In genomic region chr3:94593531-94594150, GRCh38 we compare ENCODE assay signal across 24 cellular contexts.
"Had no signal": no experiment of that assay in that cellular context is flagged by ENCODE, and none has a peak within 500 bp of the region (broad histone marks: within the 10 kb centered on the region; RNA-seq: fewer than 3 reads in every experiment).

No MANE protein-coding gene starts in this region.

- H3K9me3 ChIP-seq: gastroesophageal sphincter, heart left ventricle, left lung, ovary, psoas muscle, sigmoid colon, stomach, thyroid gland had no signal

- H3K79me2 ChIP-seq: hepatocyte had no signal

- ATAC-seq: gastroesophageal sphincter; heart left ventricle; left cardiac atrium; left lung; naive thymus-derived CD8-positive, alpha-beta T cell; psoas muscle; right cardiac atrium; stimulated activated effector memory CD8-positive, alpha-beta T cell treated with anti-CD3 and anti-CD28 coated beads, Interleukin-12 subunit alpha, Interleukin-12 subunit beta, amount 100 ng/mL, for 72 hours had no signal

- H2AFZ ChIP-seq: hepatocyte had no signal

- H3K4me3 ChIP-seq: dorsolateral prefrontal cortex, gastroesophageal sphincter, heart left ventricle, hepatocyte, left lung, ovary, psoas muscle, sigmoid colon, stomach, thyroid gland had no signal

- H3K27me3 ChIP-seq: gastroesophageal sphincter, heart left ventricle, hepatocyte, left lung, ovary, sigmoid colon, stomach, thyroid gland had no signal

- H3K27ac ChIP-seq: gastroesophageal sphincter, heart left ventricle, hepatocyte, left lung, ovary, psoas muscle, sigmoid colon, stomach, thyroid gland had no signal

- H3K4me2 ChIP-seq: hepatocyte had no signal

- DNase-seq: dorsolateral prefrontal cortex; effector CD4-positive, alpha-beta T cell; foreskin fibroblast; heart left ventricle; left cardiac atrium; left lung; mesendoderm; midbrain; naive thymus-derived CD8-positive, alpha-beta T cell; nephron progenitor cell; nucleus accumbens; ovary; posterior cingulate gyrus; psoas muscle; right cardiac atrium; sigmoid colon; stimulated activated CD4-positive, alpha-beta T cell treated with anti-CD3 and anti-CD28 coated beads, Interleukin-2, amount 100 ng/mL, for 24 hours; stimulated activated CD4-positive, alpha-beta T cell treated with anti-CD3 and anti-CD28 coated beads, Interleukin-4, amount 100 ng/mL, for 24 hours; stimulated activated naive CD4-positive, alpha-beta T cell treated with Interleukin-2 at 50 U/mL for 16 hours; stomach; thyroid gland had no signal

- H3K4me1 ChIP-seq: gastroesophageal sphincter, heart left ventricle, left lung, psoas muscle, sigmoid colon, stomach, thyroid gland had no signal

- H3K36me3 ChIP-seq: gastroesophageal sphincter, heart left ventricle, left lung, ovary, sigmoid colon, stomach, thyroid gland had no signal
